8 cellular contexts compared by ENCODE assay signal in the genomic region with DNA sequence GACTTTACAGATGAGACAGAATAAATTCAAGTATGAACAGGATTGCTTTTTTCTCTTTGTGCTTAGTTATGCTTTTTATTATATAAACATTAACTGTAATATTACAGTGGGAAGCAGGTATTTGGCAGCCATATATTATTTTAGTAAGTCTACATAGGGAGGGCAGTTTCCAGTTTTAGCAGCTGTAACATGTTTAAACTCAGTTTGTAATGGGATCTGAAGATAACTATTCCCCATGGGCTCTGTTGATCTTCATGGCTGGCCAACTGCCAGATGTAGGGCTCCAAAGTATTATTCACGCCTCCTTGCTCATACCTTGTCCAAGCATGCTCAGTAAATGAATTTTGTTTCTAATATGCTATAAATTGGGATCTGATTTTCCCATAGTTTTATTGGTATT.
DNase-seq lines count a peak whose midpoint lies in the region; ATAC-seq and TF ChIP-seq lines count a peak whose summit lies in the region.

No MANE protein-coding gene starts in this region.

- 70 to 77% (median 73%) methylated on average over 1 of the region's 1 CpG for WGBS in adrenal gland, 4 donors
- 62 to 80% methylated on average over 1 of the region's 1 CpG for WGBS in upper lobe of left lung, 2 donors

- CTCF ChIA-PET in CD8-positive, alpha-beta memory T cell (lab: Charles Lee) = no interaction called here

- ATAC-seq in upper lobe of left lung (ENCODE audit: low FRiP score in 2 of 2) (peak in 1 of 2 donors; percentile 54), GM21786 (IDR thresholded peaks at IDR 0.05; ENCODE audit: unreplicated experiment) (no peak)

- H3K4me3 ChIP-seq in CD8-positive, alpha-beta memory T cell (ENCODE audit: low read length) = no peak overlapping the region
- no peak overlapping the region for H3K4me3 ChIP-seq in adrenal gland
- H3K4me3 ChIP-seq in upper lobe of left lung = no peak overlapping the region

- no peak for TF ChIP-seq EP300 in upper lobe of left lung (IDR thresholded peaks at IDR 0.05)

- peak overlapping the region in 3 of 7 donors; percentile 59 to 68 (median 66) for H3K4me3 Mint-ChIP-seq in CD8-positive, alpha-beta memory T cell

- no peak for TF ChIP-seq POLR2A in adrenal gland (IDR thresholded peaks at IDR 0.05)
- TF ChIP-seq POLR2A in upper lobe of left lung (IDR thresholded peaks at IDR 0.05) = no peak

- intact Hi-C loops in adrenal gland (cut with DNase I) = no loop called here

- H3K9me3 Mint-ChIP-seq in CD8-positive, alpha-beta memory T cell = no peaks in the 10 kb centered on the region

- H3K4me1 Mint-ChIP-seq in CD8-positive, alpha-beta memory T cell = peaks cover 58 to 76% (median 73%) of the 10 kb centered on the region in 3 donors

- peak overlapping the region in 7 of 8 donors; percentile 45 to 94 (median 70) for H3K27ac Mint-ChIP-seq in CD8-positive, alpha-beta memory T cell

- peaks cover 18 to 51% (median 30%) of the 10 kb centered on the region in 3 donors for H3K36me3 Mint-ChIP-seq in CD8-positive, alpha-beta memory T cell

- H3K27me3 Mint-ChIP-seq in CD8-positive, alpha-beta memory T cell = no peaks in the 10 kb centered on the region

- TF ChIP-seq CTCF in adrenal gland (IDR thresholded peaks at IDR 0.05) (no peak), upper lobe of left lung (IDR thresholded peaks at IDR 0.05) (no peak)

- H3K4me1 ChIP-seq in CD8-positive, alpha-beta memory T cell (ENCODE audit: insufficient read depth, low read length) = peaks cover 38% of the 10 kb centered on the region
- H3K4me1 ChIP-seq in adrenal gland (replicated peaks in 1 of 2) (peaks cover 20 to 49% of the 10 kb centered on the region in 2 donors), upper lobe of left lung (peaks cover 33 to 37% (median 35%) of the 10 kb centered on the region in 4 donors)

- H3K9me3 ChIP-seq in CD8-positive, alpha-beta memory T cell (ENCODE audit: low read length) = no peaks in the 10 kb centered on the region
- H3K9me3 ChIP-seq in adrenal gland (replicated peaks in 1 of 3) (no peaks in the 10 kb centered on the region), upper lobe of left lung (no peaks in the 10 kb centered on the region)

- H3K27me3 ChIP-seq in CD8-positive, alpha-beta memory T cell (ENCODE audit: insufficient read depth, low read length, poor library complexity, severe bottlenecking) = no peaks in the 10 kb centered on the region
- no peaks in the 10 kb centered on the region for H3K27me3 ChIP-seq in adrenal gland
- no peaks in the 10 kb centered on the region for H3K27me3 ChIP-seq in upper lobe of left lung

- DNase-seq in CD8-positive, alpha-beta memory T cell = no peak
- peak; percentile 1 for DNase-seq in NCI-H2029 (lab: John Stamatoyannopoulos, UW)
- DNase-seq in adrenal gland = peak in 3 of 7 donors; percentile 33 to 68 (median 45)
- peak; percentile 83 for DNase-seq in left kidney (ENCODE audit: low read depth, low spot score)
- DNase-seq in upper lobe of left lung = no peak
- DNase-seq in stimulated activated CD4-positive, alpha-beta T cell treated with anti-CD3 and anti-CD28 coated beads, Interleukin-2, amount 100 ng/mL, for 48 hours = no peak
- no peak for DNase-seq in KG1 (lab: John Stamatoyannopoulos, UW)

- H3K27ac ChIP-seq in CD8-positive, alpha-beta memory T cell (ENCODE audit: low read depth, low read length) = no peak overlapping the region
- H3K27ac ChIP-seq in adrenal gland (peak overlapping the region in 3 of 5 donors; percentile 24 to 82 (median 67)), upper lobe of left lung (peak overlapping the region; percentile 70 to 80 (median 78))

- POLR2A ChIA-PET in CD8-positive, alpha-beta memory T cell (lab: Charles Lee) = no interaction called here

- H3K36me3 ChIP-seq in CD8-positive, alpha-beta memory T cell (ENCODE audit: insufficient read depth, low read length) = peaks cover 5% of the 10 kb centered on the region
- peaks cover 0 to 26% of the 10 kb centered on the region in 2 donors for H3K36me3 ChIP-seq in adrenal gland (replicated peaks in 1 of 2)
- H3K36me3 ChIP-seq in upper lobe of left lung = peaks cover 6 to 26% (median 12%) of the 10 kb centered on the region in 4 donors

Comparison
In these comparisons a context has a peak if more than half of its experiments do, and no peak if none do; other contexts are left out.
1. DNase-seq: peak in NCI-H2029 (single experiment) and left kidney (single experiment); none in CD8-positive, alpha-beta memory T cell (0 of 5), upper lobe of left lung (0 of 2), stimulated activated CD4-positive, alpha-beta T cell treated with anti-CD3 and anti-CD28 coated beads, Interleukin-2, amount 100 ng/mL, for 48 hours (0 of 2) and KG1 (single experiment).